In the genomic region with DNA sequence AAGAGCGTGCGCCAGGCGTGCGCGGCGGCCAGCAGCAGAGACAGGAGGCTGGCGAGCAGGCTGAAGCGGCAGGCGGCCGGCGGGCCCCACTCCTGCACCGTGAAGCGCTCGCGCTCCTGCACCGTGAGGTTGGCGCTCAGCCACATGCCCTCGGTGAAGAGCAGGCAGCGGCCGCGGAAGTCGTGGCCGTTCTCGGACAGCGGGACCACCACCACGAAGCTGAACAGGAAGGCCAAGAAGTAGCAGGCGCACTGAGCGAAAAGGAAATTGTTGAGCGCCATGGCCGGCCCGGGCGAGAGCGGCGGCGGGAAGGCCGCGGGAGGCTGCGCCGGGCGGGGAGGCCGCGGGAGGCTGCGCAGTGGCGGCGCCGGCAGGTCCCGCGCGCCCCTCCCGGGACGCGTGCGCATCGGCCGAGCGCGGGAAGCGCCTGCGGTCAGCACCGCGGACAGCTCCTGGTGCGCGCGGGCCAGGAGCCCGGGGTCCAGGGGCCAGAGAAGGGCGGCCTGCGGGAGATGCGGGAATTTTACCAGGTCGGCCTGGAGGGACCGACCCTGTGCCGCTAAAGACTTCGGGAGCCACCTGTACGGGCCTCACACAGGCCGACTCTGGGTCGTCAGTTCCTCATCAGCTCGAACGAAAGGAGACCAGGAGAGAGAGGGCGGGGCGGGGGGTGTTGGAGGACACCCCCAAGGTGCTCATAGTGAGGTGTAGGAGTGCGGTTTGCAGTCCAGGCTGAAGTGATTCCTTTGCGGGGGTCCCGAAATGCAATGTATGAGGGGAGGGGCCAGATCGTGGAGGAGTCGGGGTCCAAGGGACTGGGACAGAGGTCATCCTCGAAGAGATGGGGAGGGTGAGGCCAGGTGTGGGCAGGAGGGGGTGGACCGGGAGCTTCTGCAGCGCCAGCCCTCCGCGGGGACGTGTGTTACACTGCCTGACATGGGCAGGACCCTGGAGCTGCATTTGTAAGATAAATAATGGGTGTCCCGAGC, we compare ENCODE assay signal across 10 cellular contexts. TPM values are rescaled to one million over a fixed set of nuclear protein-coding genes. Genes with fewer than 3 reads are reported as not detected.
DNase-seq lines count a peak whose midpoint lies in the region; ATAC-seq and TF ChIP-seq lines count a peak whose summit lies in the region.
"Had no signal": no experiment of that assay in that cellular context is flagged by ENCODE, and none has a peak within 500 bp of the region (broad histone marks: within the 10 kb centered on the region; RNA-seq: fewer than 3 reads in every experiment).

A gene (minus strand): TSS at position 312 of the 989 bp plus-strand sequence. CDS start 31 bp downstream, at position 281.

- H3K27me3 Mint-ChIP-seq in glutamatergic neuron (ENCODE audit: unreplicated experiment), result peaks cover 24% of the 10 kb centered on the region

- H3K27ac Mint-ChIP-seq in glutamatergic neuron (ENCODE audit: unreplicated experiment), result peak within 1 kb of the TSS; percentile 74

- TF ChIP-seq CTCF in glutamatergic neuron (IDR thresholded peaks at IDR 0.05; ENCODE audit: partially characterized antibody, unreplicated experiment), result no peak

- H3K36me3 ChIP-seq in H7 (replicated peaks; ENCODE audit: control insufficient read depth, insufficient read depth, low read length), result no peaks in the 10 kb centered on the region
- H3K36me3 ChIP-seq: suprapubic skin had no signal

- peaks cover 3% of the 10 kb centered on the region for H3K4me1 Mint-ChIP-seq in glutamatergic neuron (ENCODE audit: low read depth, unreplicated experiment)

- intact Hi-C loops in posterior cingulate gyrus (cut with DNase I), result no loop called here

- DNase-seq in H7 (peak; percentile 98), glutamatergic neuron (no peak), posterior cingulate gyrus (peak in 7 of 10 donors; percentile 41 to 92 (median 61)), NCI-H446 (lab: John Stamatoyannopoulos, UW) (no peak)

- H3K27me3 ChIP-seq in H7 (ENCODE audit: control insufficient read depth, insufficient read depth, low read length), result peaks cover 18% of the 10 kb centered on the region

- ATAC-seq in HG03442 (IDR thresholded peaks at IDR 0.05; ENCODE audit: unreplicated experiment), result no peak
- ATAC-seq in GM21360 (IDR thresholded peaks at IDR 0.05; ENCODE audit: unreplicated experiment), result no peak
- no peak for ATAC-seq in HG02759 (IDR thresholded peaks at IDR 0.05; ENCODE audit: unreplicated experiment)

- H3K9me3 Mint-ChIP-seq in glutamatergic neuron (ENCODE audit: unreplicated experiment), result peaks cover 11% of the 10 kb centered on the region

- H3K4me3 ChIP-seq in H7 (ENCODE audit: insufficient read depth, low read depth, low read length), result peak within 1 kb of the TSS; percentile 41
- H3K4me3 ChIP-seq: suprapubic skin had no signal

- peaks cover 9% of the 10 kb centered on the region for H3K36me3 Mint-ChIP-seq in glutamatergic neuron (ENCODE audit: unreplicated experiment)

- H3K4me3 Mint-ChIP-seq in glutamatergic neuron (ENCODE audit: unreplicated experiment), result peak within 1 kb of the TSS; percentile 87

TF ChIP-seq in PFSK-1, 5 proteins besides CTCF, POLR2A, EP300 and RAD21:
- TF ChIP-seq SIN3A (IDR thresholded peaks at IDR 0.05; ENCODE audit: borderline replicate concordance, insufficient read depth, low read length), result no peak
- TF ChIP-seq, protein P1, sequence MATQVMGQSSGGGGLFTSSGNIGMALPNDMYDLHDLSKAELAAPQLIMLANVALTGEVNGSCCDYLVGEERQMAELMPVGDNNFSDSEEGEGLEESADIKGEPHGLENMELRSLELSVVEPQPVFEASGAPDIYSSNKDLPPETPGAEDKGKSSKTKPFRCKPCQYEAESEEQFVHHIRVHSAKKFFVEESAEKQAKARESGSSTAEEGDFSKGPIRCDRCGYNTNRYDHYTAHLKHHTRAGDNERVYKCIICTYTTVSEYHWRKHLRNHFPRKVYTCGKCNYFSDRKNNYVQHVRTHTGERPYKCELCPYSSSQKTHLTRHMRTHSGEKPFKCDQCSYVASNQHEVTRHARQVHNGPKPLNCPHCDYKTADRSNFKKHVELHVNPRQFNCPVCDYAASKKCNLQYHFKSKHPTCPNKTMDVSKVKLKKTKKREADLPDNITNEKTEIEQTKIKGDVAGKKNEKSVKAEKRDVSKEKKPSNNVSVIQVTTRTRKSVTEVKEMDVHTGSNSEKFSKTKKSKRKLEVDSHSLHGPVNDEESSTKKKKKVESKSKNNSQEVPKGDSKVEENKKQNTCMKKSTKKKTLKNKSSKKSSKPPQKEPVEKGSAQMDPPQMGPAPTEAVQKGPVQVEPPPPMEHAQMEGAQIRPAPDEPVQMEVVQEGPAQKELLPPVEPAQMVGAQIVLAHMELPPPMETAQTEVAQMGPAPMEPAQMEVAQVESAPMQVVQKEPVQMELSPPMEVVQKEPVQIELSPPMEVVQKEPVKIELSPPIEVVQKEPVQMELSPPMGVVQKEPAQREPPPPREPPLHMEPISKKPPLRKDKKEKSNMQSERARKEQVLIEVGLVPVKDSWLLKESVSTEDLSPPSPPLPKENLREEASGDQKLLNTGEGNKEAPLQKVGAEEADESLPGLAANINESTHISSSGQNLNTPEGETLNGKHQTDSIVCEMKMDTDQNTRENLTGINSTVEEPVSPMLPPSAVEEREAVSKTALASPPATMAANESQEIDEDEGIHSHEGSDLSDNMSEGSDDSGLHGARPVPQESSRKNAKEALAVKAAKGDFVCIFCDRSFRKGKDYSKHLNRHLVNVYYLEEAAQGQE (IDR thresholded peaks at IDR 0.05; ENCODE audit: insufficient read depth in 1 of 2, low read depth in 2 of 2, low read length in 2 of 2), result peak; percentile 91 to 97

RNA-seq across cellular contexts. Expression of the gene that starts here (rescaled TPM):
- total RNA-seq in H7 (2014; rRNA removed; shearing (Covaris generic)), result 1.9 and 3.2 TPM in 2 replicates
- 0.30 TPM for polyA plus RNA-seq in PFSK-1 (2012; ENCODE audit: insufficient read length, low read depth)
- 28.8 TPM for total RNA-seq in glutamatergic neuron (ENCODE audit: unreplicated experiment)
- total RNA-seq: kidney epithelial cell, suprapubic skin had no signal

Comparison
In these comparisons a context has a peak if more than half of its experiments do, and no peak if none do; other contexts are left out.
1. DNase-seq: peak in H7 (single experiment) and posterior cingulate gyrus (7 of 10); none in glutamatergic neuron (single experiment) and NCI-H446 (0 of 2).